Comparison of ENCODE assay signal across 8 cellular contexts in genomic region chr7:7566651-7567611, GRCh38. TPM values are rescaled to one million over a fixed set of nuclear protein-coding genes. Genes with fewer than 3 reads are reported as not detected.
DNase-seq lines count a peak whose midpoint lies in the region; ATAC-seq and TF ChIP-seq lines count a peak whose summit lies in the region.

TSS of gene MIOS (plus strand) at chr7:7566884. CDS start at chr7:7572476, 5,592 bp downstream.

- DNase-seq in AML-193 (lab: John Stamatoyannopoulos, UW) (peak; percentile 57 to 59), NCI-H460 (ENCODE audit: extremely low read depth, low read depth) (peak; percentile 79), dermis blood vessel endothelial cell (peak; percentile 83)
- DNase-seq in activated CD4-positive, alpha-beta T cell treated with anti-CD3 and anti-CD28 coated beads, Interleukin-2, amount 50 U/mL, for 48 hours: peak; percentile 78 to 81
- peak; percentile 81 for DNase-seq in stimulated activated CD4-positive, alpha-beta T cell treated with anti-CD3 and anti-CD28 coated beads, Interleukin-4, amount 100 ng/mL, for 24 hours

- H3K9me3 ChIP-seq in liver (ENCODE audit: control insufficient read depth in 4 of 4, low read length in 3 of 4): no peaks in the 10 kb centered on the region

- WGBS in liver: under 1% methylated on average over 96 of the region's 96 CpGs

- H3K4me3 ChIP-seq in liver (ENCODE audit: low read depth in 1 of 3, low read length in 3 of 3): peak within 1 kb of the TSS; percentile 80 to 94 (median 94)

- peak in 1 of 2 donors; percentile 12 for TF ChIP-seq RAD21 in liver (IDR thresholded peaks at IDR 0.05)

- H3K9ac ChIP-seq in liver (ENCODE audit: low read depth in 1 of 2, low read length in 2 of 2): peak within 1 kb of the TSS; percentile 80 to 91

- peak within 1 kb of the TSS; percentile 93 to 95 for H3K27ac ChIP-seq in liver (ENCODE audit: low read depth in 1 of 2, low read length in 2 of 2)

- H3K4me1 ChIP-seq in liver (ENCODE audit: control insufficient read depth in 4 of 4, insufficient read depth in 4 of 4, low read length in 3 of 4): peaks cover 2 to 58% (median 37%) of the 10 kb centered on the region in 4 donors

- H3K27me3 ChIP-seq in liver (ENCODE audit: control insufficient read depth in 4 of 4, insufficient read depth in 4 of 4, low read length in 3 of 4): no peaks in the 10 kb centered on the region

- ATAC-seq in GM18873 (IDR thresholded peaks at IDR 0.05; ENCODE audit: low FRiP score, unreplicated experiment): peak; percentile 55
- ATAC-seq in HG03108 (IDR thresholded peaks at IDR 0.05; ENCODE audit: unreplicated experiment): peak; percentile 64

- no peak for TF ChIP-seq CTCF in liver (IDR thresholded peaks at IDR 0.05; ENCODE audit: low read depth, low read length, missing input control)

- H3K36me3 ChIP-seq in liver (ENCODE audit: control insufficient read depth in 4 of 4, insufficient read depth in 3 of 4, low read depth in 1 of 4, low read length in 3 of 4): no peaks in the 10 kb centered on the region

TF ChIP-seq in liver, 16 proteins besides CTCF, POLR2A, EP300 and RAD21:
- peak in 1 of 2 donors; percentile 31 for TF ChIP-seq HNF4A (conservative IDR thresholded peaks at IDR 0.05)
- TF ChIP-seq YY1 (IDR thresholded peaks at IDR 0.05): peak; percentile 81
- TF ChIP-seq RXRA (IDR thresholded peaks at IDR 0.05): peak; percentile 28 to 33
- no peak for TF ChIP-seq TAF1 (conservative IDR thresholded peaks at IDR 0.05)
- no peak for TF ChIP-seq REST (IDR thresholded peaks at IDR 0.05)

RNA-seq across cellular contexts. Expression of gene MIOS, which starts in this region (rescaled TPM):
- 49.7 and 61.5 TPM in 2 replicates for total RNA-seq in NCI-H460 (2014; rRNA removed; shearing (Covaris generic))
- polyA plus RNA-seq in NCI-H460 (2014; cell fraction: nucleus; rRNA removed): 62.4 and 75.2 TPM in 2 replicates
- total RNA-seq in dermis blood vessel endothelial cell (34.5 and 37.4 TPM in 2 replicates), liver (10 to 100 TPM; 16.5 to 35.6 TPM)
- polyA plus RNA-seq in liver: 1 to 10 TPM; 7.4 to 7.9 TPM

Comparison
In these comparisons a context has a peak if more than half of its experiments do, and no peak if none do; other contexts are left out.
1. Peak in every context shown above with its lines: DNase-seq, ATAC-seq, H3K4me3 ChIP-seq and H3K27ac ChIP-seq.